In genomic region chr11:13038366-13038765, GRCh38 we compare ENCODE assay signal across 18 cellular contexts. TPM values are rescaled to one million over a fixed set of nuclear protein-coding genes. Genes with fewer than 3 reads are reported as not detected.
DNase-seq lines count a peak whose midpoint lies in the region; ATAC-seq and TF ChIP-seq lines count a peak whose summit lies in the region.
"Had no signal": no experiment of that assay in that cellular context is flagged by ENCODE, and none has a peak within 500 bp of the region (broad histone marks: within the 10 kb centered on the region; RNA-seq: fewer than 3 reads in every experiment).

No MANE protein-coding gene starts in this region.

- intact Hi-C loops in MCF 10A (cut with micrococcal nuclease): no loop called here
- intact Hi-C loops in breast epithelium (cut with DNase I; ENCODE audit: low total_unique reads): no loop called here

- H3K27me3 ChIP-seq in breast epithelium: no peaks in the 10 kb centered on the region
- H3K27me3 ChIP-seq: BLaER1, SJCRH30 had no signal

- BruUV-seq in MCF 10A (replicated peaks; lab: Mats Ljungman, UMichigan): no TSS peak

- CTCF ChIA-PET in MCF 10A (lab: Yijun Ruan, JAX): no interaction called here
- CTCF ChIA-PET in RWPE1 (lab: Yijun Ruan, JAX): no interaction called here

- TF ChIP-seq CTCF in MCF 10A (IDR thresholded peaks at IDR 0.05; ENCODE audit: unreplicated experiment): no peak
- no peak for TF ChIP-seq CTCF in breast epithelium (IDR thresholded peaks at IDR 0.05)
- TF ChIP-seq CTCF in RWPE1 (conservative IDR thresholded peaks at IDR 0.05; ENCODE audit: low read depth): no peak

- peak; percentile 62 for ATAC-seq in esophagus mucosa
- peak; percentile 58 for ATAC-seq in stimulated activated effector memory CD8-positive, alpha-beta T cell treated with anti-CD3 and anti-CD28 coated beads, Interleukin-12 subunit alpha, Interleukin-12 subunit beta, amount 100 ng/mL, for 72 hours
- ATAC-seq in HG02840 (IDR thresholded peaks at IDR 0.05; ENCODE audit: low FRiP score, unreplicated experiment): no peak
- ATAC-seq: CD8-positive, alpha-beta T cell; K562 had no signal

- H3K4me1 ChIP-seq in breast epithelium: no peaks in the 10 kb centered on the region
- H3K4me1 ChIP-seq: BLaER1 had no signal

- DNase-seq in MCF 10A (ENCODE audit: unreplicated experiment) (peak; percentile 60), breast epithelium (ENCODE audit: low spot score in 2 of 2) (no peak), RWPE1 (ENCODE audit: low spot score) (peak; percentile 38), NCI-H128 (lab: John Stamatoyannopoulos, UW; ENCODE audit: unreplicated experiment) (no peak)
- DNase-seq in stimulated activated effector memory CD8-positive, alpha-beta T cell treated with anti-CD3 and anti-CD28 coated beads, Interleukin-12 subunit alpha, Interleukin-12 subunit beta, amount 100 ng/mL, for 72 hours (ENCODE audit: low spot score in 2 of 2): no peak
- no peak for DNase-seq in activated CD4-positive, CD25-positive, alpha-beta regulatory T cell (lab: John Stamatoyannopoulos, UW)
- DNase-seq: CD8-positive, alpha-beta T cell; H7; NCI-H1092; NCI-H1694 treated with DMSO at 0.1 percent for 48 hours; NCI-H2107; NCI-H524; SJCRH30 had no signal

- no peak overlapping the region for H3K4me3 ChIP-seq in breast epithelium
- H3K4me3 ChIP-seq: BLaER1, K562, SJCRH30 had no signal

- H3K27ac ChIP-seq in breast epithelium: no peak overlapping the region
- no peak overlapping the region for H3K27ac ChIP-seq in RWPE1
- H3K27ac ChIP-seq: 22Rv1, BLaER1, SJCRH30 had no signal

- no peaks in the 10 kb centered on the region for H3K9me3 ChIP-seq in breast epithelium
- H3K9me3 ChIP-seq: BLaER1 had no signal

- TF ChIP-seq POLR2A in breast epithelium (IDR thresholded peaks at IDR 0.05): no peak

- peaks cover 10% of the 10 kb centered on the region for H3K4me1 Mint-ChIP-seq in MCF 10A (ENCODE audit: insufficient read depth, unreplicated experiment)
- no peaks in the 10 kb centered on the region for H3K4me1 Mint-ChIP-seq in stimulated activated effector memory CD8-positive, alpha-beta T cell treated with anti-CD3 and anti-CD28 coated beads, Interleukin-12 subunit alpha, Interleukin-12 subunit beta, amount 100 ng/mL, for 72 hours

- H3K27ac Mint-ChIP-seq in MCF 10A (ENCODE audit: low read depth, unreplicated experiment): no peak overlapping the region
- H3K27ac Mint-ChIP-seq in stimulated activated effector memory CD8-positive, alpha-beta T cell treated with anti-CD3 and anti-CD28 coated beads, Interleukin-12 subunit alpha, Interleukin-12 subunit beta, amount 100 ng/mL, for 72 hours: no peak overlapping the region
- H3K27ac Mint-ChIP-seq: CD8-positive, alpha-beta T cell had no signal

- H3K36me3 ChIP-seq in breast epithelium: no peaks in the 10 kb centered on the region
- H3K36me3 ChIP-seq: BLaER1, SJCRH30 had no signal

- H3K27me3 Mint-ChIP-seq in MCF 10A (ENCODE audit: insufficient read depth, unreplicated experiment): no peaks in the 10 kb centered on the region

- H3K36me3 Mint-ChIP-seq in MCF 10A (ENCODE audit: insufficient read depth, unreplicated experiment): no peaks in the 10 kb centered on the region
- no peaks in the 10 kb centered on the region for H3K36me3 Mint-ChIP-seq in stimulated activated effector memory CD8-positive, alpha-beta T cell treated with anti-CD3 and anti-CD28 coated beads, Interleukin-12 subunit alpha, Interleukin-12 subunit beta, amount 100 ng/mL, for 72 hours
- H3K36me3 Mint-ChIP-seq: CD8-positive, alpha-beta T cell had no signal

- no peak overlapping the region for H3K4me3 Mint-ChIP-seq in MCF 10A (ENCODE audit: unreplicated experiment)
- no peak overlapping the region for H3K4me3 Mint-ChIP-seq in stimulated activated effector memory CD8-positive, alpha-beta T cell treated with anti-CD3 and anti-CD28 coated beads, Interleukin-12 subunit alpha, Interleukin-12 subunit beta, amount 100 ng/mL, for 72 hours
- H3K4me3 Mint-ChIP-seq: CD8-positive, alpha-beta T cell had no signal

- POLR2A ChIA-PET in MCF 10A (lab: Yijun Ruan, JAX) (interaction anchor here (0.7 to 1.2 kb wide), 2 partner anchors 23 to 25 kb away, joined by 3 to 4 read pairs; no protein-coding TSS in a partner anchor), RWPE1 (lab: Yijun Ruan, JAX; ENCODE audit: low non-redundant PET) (no interaction called here)

- no peaks in the 10 kb centered on the region for H3K9me3 Mint-ChIP-seq in MCF 10A (ENCODE audit: unreplicated experiment)
- no peaks in the 10 kb centered on the region for H3K9me3 Mint-ChIP-seq in stimulated activated effector memory CD8-positive, alpha-beta T cell treated with anti-CD3 and anti-CD28 coated beads, Interleukin-12 subunit alpha, Interleukin-12 subunit beta, amount 100 ng/mL, for 72 hours
- H3K9me3 Mint-ChIP-seq: CD8-positive, alpha-beta T cell had no signal

RNA-seq across cellular contexts. Expression of gene RASSF10, which starts 29.2 kb away (rescaled TPM):
- total RNA-seq in MCF 10A (2022) (not detected in 2 replicates), breast epithelium (1 to 10 TPM in 2 of 3 donors, under 1 TPM in 1; 0.16 to 9.7 (median 3.9) TPM), esophagus mucosa (11.3 TPM)
- total RNA-seq: CD8-positive, alpha-beta T cell; K562 had no signal

Comparison
In these comparisons a context has a peak if more than half of its experiments do, and no peak if none do; other contexts are left out.
1. DNase-seq: peak in MCF 10A (single experiment) and RWPE1 (single experiment); none in breast epithelium (0 of 2), stimulated activated effector memory CD8-positive, alpha-beta T cell treated with anti-CD3 and anti-CD28 coated beads, Interleukin-12 subunit alpha, Interleukin-12 subunit beta, amount 100 ng/mL, for 72 hours (0 of 2), NCI-H128 (single experiment) and activated CD4-positive, CD25-positive, alpha-beta regulatory T cell (0 of 4).